In genomic region chr14:68663385-68664076, GRCh38 we compare ENCODE assay signal across 1 cellular context.
A peak's percentile ranks its signal among the peaks of the same experiment; 100 is the strongest.
TF ChIP-seq lines count a peak whose summit lies in the region.

No MANE protein-coding gene starts in this region.

TF ChIP-seq in GM12878, 131 proteins besides CTCF, POLR2A, EP300 and RAD21 (continued from another document):
- TF ChIP-seq ZBTB40 (IDR thresholded peaks at IDR 0.05; ENCODE audit: borderline replicate concordance) (no peak), NRF1 (conservative IDR thresholded peaks at IDR 0.05; ENCODE audit: low read depth, low read length) (no peak), ZSCAN29 (IDR thresholded peaks at IDR 0.05) (peak; percentile 80), ASH2L (IDR thresholded peaks at IDR 0.05; ENCODE audit: borderline replicate concordance, low read depth) (no peak), ZBED1 (IDR thresholded peaks at IDR 0.05; ENCODE audit: borderline replicate concordance) (peak; percentile 97), BCL11A (IDR thresholded peaks at IDR 0.05; ENCODE audit: low read depth, low read length) (peak; percentile 100), MYC (IDR thresholded peaks at IDR 0.05; ENCODE audit: insufficient read depth, insufficient read length, insufficient replicate concordance, low read length, severe bottlenecking) (no peak), BCL3 (IDR thresholded peaks at IDR 0.05; ENCODE audit: borderline replicate concordance, insufficient read depth, low read depth, low read length, poor library complexity, severe bottlenecking) (peak; percentile 91), SMAD1 (IDR thresholded peaks at IDR 0.05; ENCODE audit: low read depth, partially characterized antibody) (no peak), IRF3 (IDR thresholded peaks at IDR 0.05) (no peak), MTA2 (IDR thresholded peaks at IDR 0.05; ENCODE audit: low read depth) (peak; percentile 95), ZBTB4 (CRISPR knock-in tag; IDR thresholded peaks at IDR 0.05) (no peak), BRCA1 (IDR thresholded peaks at IDR 0.05; ENCODE audit: low read depth, low read length) (no peak), E2F8 (IDR thresholded peaks at IDR 0.05; ENCODE audit: low read depth, partially characterized antibody) (no peak), CREB1 (IDR thresholded peaks at IDR 0.05; ENCODE audit: low read depth) (peak; percentile 74), GATAD2B (conservative IDR thresholded peaks at IDR 0.05; ENCODE audit: low read depth) (no peak; the same call in 1 of the 2 replicates), SUZ12 (IDR thresholded peaks at IDR 0.05; ENCODE audit: unreplicated experiment) (no peak), POLR2AphosphoS2 (IDR thresholded peaks at IDR 0.05; ENCODE audit: low read depth, low read length) (0 out of 2 replicates have a peak, but pooled peaks have one; percentile 35), SP1 (IDR thresholded peaks at IDR 0.05; ENCODE audit: low read depth, low read length) (peak; percentile 83), ATF2 (IDR thresholded peaks at IDR 0.05; ENCODE audit: low read length) (peak; percentile 95)
- TF ChIP-seq, protein P1, sequence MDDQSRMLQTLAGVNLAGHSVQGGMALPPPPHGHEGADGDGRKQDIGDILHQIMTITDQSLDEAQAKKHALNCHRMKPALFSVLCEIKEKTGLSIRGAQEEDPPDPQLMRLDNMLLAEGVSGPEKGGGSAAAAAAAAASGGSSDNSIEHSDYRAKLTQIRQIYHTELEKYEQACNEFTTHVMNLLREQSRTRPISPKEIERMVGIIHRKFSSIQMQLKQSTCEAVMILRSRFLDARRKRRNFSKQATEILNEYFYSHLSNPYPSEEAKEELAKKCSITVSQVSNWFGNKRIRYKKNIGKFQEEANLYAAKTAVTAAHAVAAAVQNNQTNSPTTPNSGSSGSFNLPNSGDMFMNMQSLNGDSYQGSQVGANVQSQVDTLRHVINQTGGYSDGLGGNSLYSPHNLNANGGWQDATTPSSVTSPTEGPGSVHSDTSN (IDR thresholded peaks at IDR 0.05; ENCODE audit: insufficient replicate concordance, low read depth, low read length), result peak; percentile 49
- TF ChIP-seq, protein P2, sequence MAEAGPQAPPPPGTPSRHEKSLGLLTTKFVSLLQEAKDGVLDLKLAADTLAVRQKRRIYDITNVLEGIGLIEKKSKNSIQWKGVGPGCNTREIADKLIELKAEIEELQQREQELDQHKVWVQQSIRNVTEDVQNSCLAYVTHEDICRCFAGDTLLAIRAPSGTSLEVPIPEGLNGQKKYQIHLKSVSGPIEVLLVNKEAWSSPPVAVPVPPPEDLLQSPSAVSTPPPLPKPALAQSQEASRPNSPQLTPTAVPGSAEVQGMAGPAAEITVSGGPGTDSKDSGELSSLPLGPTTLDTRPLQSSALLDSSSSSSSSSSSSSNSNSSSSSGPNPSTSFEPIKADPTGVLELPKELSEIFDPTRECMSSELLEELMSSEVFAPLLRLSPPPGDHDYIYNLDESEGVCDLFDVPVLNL (IDR thresholded peaks at IDR 0.05; ENCODE audit: low read depth, low read length), result no peak
- TF ChIP-seq, protein P3, sequence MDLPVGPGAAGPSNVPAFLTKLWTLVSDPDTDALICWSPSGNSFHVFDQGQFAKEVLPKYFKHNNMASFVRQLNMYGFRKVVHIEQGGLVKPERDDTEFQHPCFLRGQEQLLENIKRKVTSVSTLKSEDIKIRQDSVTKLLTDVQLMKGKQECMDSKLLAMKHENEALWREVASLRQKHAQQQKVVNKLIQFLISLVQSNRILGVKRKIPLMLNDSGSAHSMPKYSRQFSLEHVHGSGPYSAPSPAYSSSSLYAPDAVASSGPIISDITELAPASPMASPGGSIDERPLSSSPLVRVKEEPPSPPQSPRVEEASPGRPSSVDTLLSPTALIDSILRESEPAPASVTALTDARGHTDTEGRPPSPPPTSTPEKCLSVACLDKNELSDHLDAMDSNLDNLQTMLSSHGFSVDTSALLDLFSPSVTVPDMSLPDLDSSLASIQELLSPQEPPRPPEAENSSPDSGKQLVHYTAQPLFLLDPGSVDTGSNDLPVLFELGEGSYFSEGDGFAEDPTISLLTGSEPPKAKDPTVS (IDR thresholded peaks at IDR 0.05; ENCODE audit: low read depth, low read length), result no peak
- TF ChIP-seq, protein P4, sequence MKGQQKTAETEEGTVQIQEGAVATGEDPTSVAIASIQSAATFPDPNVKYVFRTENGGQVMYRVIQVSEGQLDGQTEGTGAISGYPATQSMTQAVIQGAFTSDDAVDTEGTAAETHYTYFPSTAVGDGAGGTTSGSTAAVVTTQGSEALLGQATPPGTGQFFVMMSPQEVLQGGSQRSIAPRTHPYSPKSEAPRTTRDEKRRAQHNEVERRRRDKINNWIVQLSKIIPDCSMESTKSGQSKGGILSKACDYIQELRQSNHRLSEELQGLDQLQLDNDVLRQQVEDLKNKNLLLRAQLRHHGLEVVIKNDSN (IDR thresholded peaks at IDR 0.05; ENCODE audit: borderline replicate concordance, extremely low read length, insufficient read depth, low read depth, low read length), result no peak
- TF ChIP-seq, protein P5, sequence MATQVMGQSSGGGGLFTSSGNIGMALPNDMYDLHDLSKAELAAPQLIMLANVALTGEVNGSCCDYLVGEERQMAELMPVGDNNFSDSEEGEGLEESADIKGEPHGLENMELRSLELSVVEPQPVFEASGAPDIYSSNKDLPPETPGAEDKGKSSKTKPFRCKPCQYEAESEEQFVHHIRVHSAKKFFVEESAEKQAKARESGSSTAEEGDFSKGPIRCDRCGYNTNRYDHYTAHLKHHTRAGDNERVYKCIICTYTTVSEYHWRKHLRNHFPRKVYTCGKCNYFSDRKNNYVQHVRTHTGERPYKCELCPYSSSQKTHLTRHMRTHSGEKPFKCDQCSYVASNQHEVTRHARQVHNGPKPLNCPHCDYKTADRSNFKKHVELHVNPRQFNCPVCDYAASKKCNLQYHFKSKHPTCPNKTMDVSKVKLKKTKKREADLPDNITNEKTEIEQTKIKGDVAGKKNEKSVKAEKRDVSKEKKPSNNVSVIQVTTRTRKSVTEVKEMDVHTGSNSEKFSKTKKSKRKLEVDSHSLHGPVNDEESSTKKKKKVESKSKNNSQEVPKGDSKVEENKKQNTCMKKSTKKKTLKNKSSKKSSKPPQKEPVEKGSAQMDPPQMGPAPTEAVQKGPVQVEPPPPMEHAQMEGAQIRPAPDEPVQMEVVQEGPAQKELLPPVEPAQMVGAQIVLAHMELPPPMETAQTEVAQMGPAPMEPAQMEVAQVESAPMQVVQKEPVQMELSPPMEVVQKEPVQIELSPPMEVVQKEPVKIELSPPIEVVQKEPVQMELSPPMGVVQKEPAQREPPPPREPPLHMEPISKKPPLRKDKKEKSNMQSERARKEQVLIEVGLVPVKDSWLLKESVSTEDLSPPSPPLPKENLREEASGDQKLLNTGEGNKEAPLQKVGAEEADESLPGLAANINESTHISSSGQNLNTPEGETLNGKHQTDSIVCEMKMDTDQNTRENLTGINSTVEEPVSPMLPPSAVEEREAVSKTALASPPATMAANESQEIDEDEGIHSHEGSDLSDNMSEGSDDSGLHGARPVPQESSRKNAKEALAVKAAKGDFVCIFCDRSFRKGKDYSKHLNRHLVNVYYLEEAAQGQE (IDR thresholded peaks at IDR 0.05; ENCODE audit: low read depth, low read length), result no peak
